In genomic region chr2:241726459-241726858, GRCh38 we compare ENCODE assay signal across 23 cellular contexts. TPM values are rescaled to one million over a fixed set of nuclear protein-coding genes. Genes with fewer than 3 reads are reported as not detected.
A peak's percentile ranks its signal among the peaks of the same experiment; 100 is the strongest.
DNase-seq lines count a peak whose midpoint lies in the region; ATAC-seq and TF ChIP-seq lines count a peak whose summit lies in the region.
"Had no signal": no experiment of that assay in that cellular context is flagged by ENCODE, and none has a peak within 500 bp of the region (broad histone marks: within the 10 kb centered on the region; RNA-seq: fewer than 3 reads in every experiment).

No MANE protein-coding gene starts in this region.

- ATAC-seq in heart right ventricle = no peak
- ATAC-seq: GM23338 had no signal

- no peaks in the 10 kb centered on the region for H3K9me3 ChIP-seq in KOPT-K1 (ENCODE audit: insufficient read depth, low read length, poor library complexity, severe bottlenecking)
- no peaks in the 10 kb centered on the region for H3K9me3 ChIP-seq in smooth muscle cell (replicated peaks; ENCODE audit: low read depth)
- H3K9me3 ChIP-seq in heart right ventricle = peaks cover 0 to 10% (median 0%) of the 10 kb centered on the region in 11 donors

- H3K36me3 ChIP-seq in KOPT-K1 (ENCODE audit: insufficient read depth, low read length) (peaks cover 57% of the 10 kb centered on the region), smooth muscle cell (ENCODE audit: low read depth) (no peaks in the 10 kb centered on the region), heart right ventricle (peaks cover 0 to 52% (median 8%) of the 10 kb centered on the region in 9 donors)

- H3K4me3 ChIP-seq in smooth muscle cell (no peak overlapping the region), heart right ventricle (no peak overlapping the region)
- H3K4me3 ChIP-seq: GM23338 had no signal

- H3K4me2 ChIP-seq in smooth muscle cell = no peak overlapping the region
- H3K4me2 ChIP-seq: GM23338 had no signal

- intact Hi-C loops in heart right ventricle (cut with DNase I) = loop anchor here in 3 of 10 donors (5.0 to 10.0 kb wide), 2 partner anchors 148 to 151 kb away; no protein-coding TSS in a partner anchor

- H3K4me1 ChIP-seq in smooth muscle cell (ENCODE audit: low read depth) (no peaks in the 10 kb centered on the region), heart right ventricle (peaks cover 0 to 14% (median 3%) of the 10 kb centered on the region in 9 donors)

- 96% methylated on average over 16 of the region's 16 CpGs for WGBS in smooth muscle cell (ENCODE audit: low lambda C conversion rate)
- 92 to 95% methylated on average over 16 of the region's 16 CpGs for WGBS in heart right ventricle, 2 donors

- H4K20me1 ChIP-seq in smooth muscle cell (ENCODE audit: low read depth) = no peaks in the 10 kb centered on the region

- H3K27me3 ChIP-seq in smooth muscle cell (ENCODE audit: low read depth) (no peaks in the 10 kb centered on the region), heart right ventricle (no peaks in the 10 kb centered on the region)

- H3K27ac ChIP-seq in KOPT-K1 (ENCODE audit: low read depth, low read length, poor library complexity, severe bottlenecking) (peak overlapping the region; percentile 51), smooth muscle cell (ENCODE audit: low read depth) (peak overlapping the region; percentile 38), heart right ventricle (no peak overlapping the region)
- H3K27ac ChIP-seq: HL-60 had no signal

- H3F3A ChIP-seq in smooth muscle cell (ENCODE audit: low read depth) = no peaks in the 10 kb centered on the region

- no peak overlapping the region for H3K9ac ChIP-seq in smooth muscle cell (ENCODE audit: low read depth)

- TF ChIP-seq CTCF in smooth muscle cell (IDR thresholded peaks at IDR 0.05; ENCODE audit: borderline replicate concordance, insufficient read depth, poor library complexity, severe bottlenecking) = no peak
- TF ChIP-seq CTCF in heart right ventricle (IDR thresholded peaks at IDR 0.05) = no peak

- H3K79me2 ChIP-seq in smooth muscle cell (ENCODE audit: low read depth) = no peaks in the 10 kb centered on the region

- peak; percentile 74 for DNase-seq in COLO668 (lab: John Stamatoyannopoulos, UW; ENCODE audit: unreplicated experiment)
- DNase-seq in iPS-NIHi11 (ENCODE audit: low spot score) = peak; percentile 6
- no peak for DNase-seq in smooth muscle cell (lab: John Stamatoyannopoulos, UW; ENCODE audit: unreplicated experiment)
- no peak for DNase-seq in globus pallidus (ENCODE audit: low spot score)
- DNase-seq in heart right ventricle = no peak
- DNase-seq in NCI-H446 treated with DMSO at 0.1 percent for 48 hours (lab: John Stamatoyannopoulos, UW) = no peak
- DNase-seq: C1 segment of cervical spinal cord; CD8-positive, alpha-beta memory T cell; DMS53; GDM1; HCEC 1CT; KBM-7; NCI-H1417 treated with DMSO at 0.1 percent for 48 hours; NCI-H187 treated with DMSO at 0.1 percent for 48 hours; NCI-H226; NCI-H524; NCI-H774; NK-92 treated with Interleukin-12 subunit alpha and Interleukin-12 subunit beta, amount 100 ng/mL, for 24 hours; SHP77 treated with DMSO at 0.1 percent for 48 hours had no signal

- no peak overlapping the region for H2AFZ ChIP-seq in smooth muscle cell (ENCODE audit: low read depth)
- H2AFZ ChIP-seq: GM23338 had no signal

RNA-seq across cellular contexts. Expression of gene D2HGDH, which starts 8.0 kb away (rescaled TPM):
- total RNA-seq in smooth muscle cell (3.7 and 7.0 TPM in 2 replicates), heart right ventricle (10 to 100 TPM; 15.1 to 22.8 (median 19.1) TPM)
- polyA plus RNA-seq in smooth muscle cell (18.7 and 20.7 TPM in 2 replicates), heart right ventricle (10 to 100 TPM in 1 of 2 donors, 1 to 10 TPM in 1; 7.6 to 24.7 TPM)

RNA-seq across cellular contexts. Expression of gene ING5, which starts 24.6 kb away (rescaled TPM):
- total RNA-seq in smooth muscle cell = 6.7 and 35.0 TPM in 2 replicates
- polyA plus RNA-seq in smooth muscle cell = 10.6 and 15.2 TPM in 2 replicates
- total RNA-seq in heart right ventricle = 10 to 100 TPM; 10.4 to 24.6 (median 17.4) TPM
- polyA plus RNA-seq in heart right ventricle = 10 to 100 TPM; 19.0 to 49.9 TPM

RNA-seq across cellular contexts. Expression of gene DTYMK, which starts 39.8 kb away (rescaled TPM):
- total RNA-seq in smooth muscle cell = 22.2 TPM in 2 replicates
- polyA plus RNA-seq in smooth muscle cell = 58.9 and 65.8 TPM in 2 replicates
- total RNA-seq in heart right ventricle = 10 to 100 TPM in 3 of 10 donors, 1 to 10 TPM in 7; 6.4 to 12.4 (median 9.3) TPM
- 10 to 100 TPM in 1 of 2 donors, 1 to 10 TPM in 1; 9.2 to 18.5 TPM for polyA plus RNA-seq in heart right ventricle

RNA-seq across cellular contexts. Expression of gene GAL3ST2, which starts 50.2 kb away (rescaled TPM):
- total RNA-seq in smooth muscle cell (not detected in 2 replicates), heart right ventricle (under 1 TPM in 3 of 10 donors, not detected in 7; 0.19 to 0.28 (median 0.23) TPM)
- polyA plus RNA-seq in smooth muscle cell (0.34 TPM in 2 replicates), heart right ventricle (not detected)
- total RNA-seq: HT-29 had no signal
- polyA plus RNA-seq: CD8-positive, alpha-beta memory T cell had no signal

Comparison
In these comparisons a context has a peak if more than half of its experiments do, and no peak if none do; other contexts are left out.
1. DNase-seq: peak in COLO668 (single experiment) and iPS-NIHi11 (single experiment); none in smooth muscle cell (single experiment), globus pallidus (single experiment), heart right ventricle (0 of 2) and NCI-H446 treated with DMSO at 0.1 percent for 48 hours (single experiment).
2. H3K27ac ChIP-seq: peak in KOPT-K1 (single experiment) and smooth muscle cell (single experiment); none in heart right ventricle (0 of 10).